In the genomic region with DNA sequence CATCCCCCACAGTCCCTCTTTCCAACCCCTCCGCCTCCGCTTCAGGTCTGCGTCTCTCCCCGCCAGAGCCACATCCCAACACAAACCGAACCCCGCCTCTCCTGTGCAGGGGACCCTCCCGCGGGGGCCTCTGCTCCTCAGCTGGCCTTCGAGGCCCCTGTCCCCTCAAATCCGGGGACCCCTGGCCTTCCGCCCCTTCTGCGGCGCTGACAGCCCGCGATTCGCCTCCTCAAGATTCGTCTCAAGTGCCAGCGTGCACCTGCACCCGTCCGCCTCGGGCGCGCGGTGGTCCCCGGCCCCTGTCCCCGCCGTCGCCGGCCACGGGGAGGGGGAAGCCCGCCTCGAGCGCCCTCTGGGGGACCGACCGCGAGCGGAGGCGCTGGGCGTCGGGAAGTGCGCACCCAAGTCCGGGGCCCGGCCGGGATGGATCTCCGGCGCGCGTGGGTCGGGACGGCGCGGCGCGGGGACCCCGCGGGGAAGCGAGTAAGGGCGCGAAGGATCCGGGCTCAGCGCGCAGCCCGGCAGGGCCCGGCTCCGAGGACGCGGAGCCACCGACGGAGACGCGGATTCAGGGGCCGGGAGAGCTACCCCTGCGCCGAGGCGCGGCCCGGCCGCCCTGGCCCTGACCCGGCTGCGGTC, we compare ENCODE assay signal across 9 cellular contexts. TPM values are rescaled to one million over a fixed set of nuclear protein-coding genes. Genes with fewer than 3 reads are reported as not detected.
DNase-seq lines count a peak whose midpoint lies in the region; FAIRE-seq lines count a peak whose summit lies in the region.
"Had no signal": no experiment of that assay in that cellular context is flagged by ENCODE, and none has a peak within 500 bp of the region (broad histone marks: within the 10 kb centered on the region; RNA-seq: fewer than 3 reads in every experiment).

No MANE protein-coding gene starts in this region.

- peak; percentile 49 for DNase-seq in activated T-cell treated with anti-CD3 and anti-CD28 coated beads, Interleukin-2, amount 50 U/mL, for 1 hour
- DNase-seq in stimulated activated CD4-positive, alpha-beta T cell treated with anti-CD3 and anti-CD28 coated beads, Interleukin-2, amount 100 ng/mL, for 24 hours: peak; percentile 30 to 50
- DNase-seq in SIG-M5 (lab: John Stamatoyannopoulos, UW): no peak
- no peak for DNase-seq in GM19239 (ENCODE audit: insufficient read length, low spot score)
- DNase-seq in NCI-H2196 (lab: John Stamatoyannopoulos, UW; ENCODE audit: unreplicated experiment): no peak
- DNase-seq in SJCRH30: no peak

- peak overlapping the region; percentile 70 for H3K4me3 ChIP-seq in HUES48 (ENCODE audit: low read depth, low read length)
- peak overlapping the region; percentile 55 for H3K4me3 ChIP-seq in iPS-18a (ENCODE audit: low read length)
- H3K4me3 ChIP-seq in SJCRH30: no peak overlapping the region

- FAIRE-seq in GM19239 (lab: Jason Lieb, UNC): no peak
- FAIRE-seq: islet of Langerhans had no signal

- H3K9ac ChIP-seq in HUES48 (ENCODE audit: low read depth, low read length) (no peak overlapping the region), iPS-18a (ENCODE audit: low read length) (no peak overlapping the region)

- H3K36me3 ChIP-seq in HUES48 (ENCODE audit: control insufficient read depth, insufficient read depth, low read length) (no peaks in the 10 kb centered on the region), iPS-18a (ENCODE audit: control insufficient read depth, low read depth, low read length) (no peaks in the 10 kb centered on the region), SJCRH30 (no peaks in the 10 kb centered on the region)

- no peak overlapping the region for H3K27ac ChIP-seq in HUES48 (ENCODE audit: low read depth, low read length)
- no peak overlapping the region for H3K27ac ChIP-seq in iPS-18a (ENCODE audit: low read length)
- H3K27ac ChIP-seq in SJCRH30: no peak overlapping the region

- H3K4me1 ChIP-seq in HUES48 (ENCODE audit: control insufficient read depth, insufficient read depth, low read length) (no peaks in the 10 kb centered on the region), iPS-18a (ENCODE audit: control insufficient read depth, low read depth, low read length) (no peaks in the 10 kb centered on the region), SJCRH30 (no peaks in the 10 kb centered on the region)

- H3K27me3 ChIP-seq in HUES48 (ENCODE audit: control insufficient read depth, insufficient read depth, low read length): peaks cover 58% of the 10 kb centered on the region
- peaks cover 47% of the 10 kb centered on the region for H3K27me3 ChIP-seq in iPS-18a (ENCODE audit: control insufficient read depth, insufficient read depth, low read length)
- no peaks in the 10 kb centered on the region; the same call in 1 of the 2 replicates for H3K27me3 ChIP-seq in SJCRH30

- H3K9me3 ChIP-seq in HUES48 (ENCODE audit: control insufficient read depth, insufficient read depth, low read length) (no peaks in the 10 kb centered on the region), iPS-18a (ENCODE audit: control insufficient read depth, low read depth, low read length) (no peaks in the 10 kb centered on the region), SJCRH30 (replicated peaks) (no peaks in the 10 kb centered on the region)

RNA-seq across cellular contexts. Expression of gene FLT4, which starts 0.6 kb away (rescaled TPM):
- total RNA-seq in SJCRH30 (2014; rRNA removed; shearing (Covaris generic)): 0.08 TPM in 1 of 2 replicates, not detected in the other

RNA-seq across cellular contexts. Expression of gene SCGB3A1, which starts 57.5 kb away (rescaled TPM):
- total RNA-seq in SJCRH30 (2014; rRNA removed; shearing (Covaris generic)): not detected in 2 replicates

Comparison
In these comparisons a context has a peak if more than half of its experiments do, and no peak if none do; other contexts are left out.
1. DNase-seq: peak in activated T-cell treated with anti-CD3 and anti-CD28 coated beads, Interleukin-2, amount 50 U/mL, for 1 hour (single experiment) and stimulated activated CD4-positive, alpha-beta T cell treated with anti-CD3 and anti-CD28 coated beads, Interleukin-2, amount 100 ng/mL, for 24 hours (2 of 2); none in SIG-M5 (single experiment), GM19239 (single experiment), NCI-H2196 (single experiment) and SJCRH30 (0 of 2).